23 cellular contexts compared by ENCODE assay signal in genomic region chr4:132333723-132334045, GRCh38.
DNase-seq lines count a peak whose midpoint lies in the region; ATAC-seq and TF ChIP-seq lines count a peak whose summit lies in the region.
"Had no signal": no experiment of that assay in that cellular context is flagged by ENCODE, and none has a peak within 500 bp of the region (broad histone marks: within the 10 kb centered on the region; RNA-seq: fewer than 3 reads in every experiment).

No MANE protein-coding gene starts in this region.

- CTCF ChIA-PET in mammary epithelial cell (lab: Charles Lee; ENCODE audit: low non-redundant PET), result no interaction called here

- no peak overlapping the region for H2AFZ ChIP-seq in MM.1S (ENCODE audit: low read length)
- H2AFZ ChIP-seq in mammary epithelial cell (ENCODE audit: low read depth, low read length), result no peak overlapping the region

- intact Hi-C loops in mammary epithelial cell (cut with micrococcal nuclease), result no loop called here

- no peaks in the 10 kb centered on the region for H3K9me2 ChIP-seq in MM.1S (replicated peaks; ENCODE audit: insufficient read depth, low read length)

- H3K9ac ChIP-seq in MM.1S (ENCODE audit: low read length), result no peak overlapping the region
- no peak overlapping the region for H3K9ac ChIP-seq in mammary epithelial cell (ENCODE audit: insufficient read depth, low read length)

- no peaks in the 10 kb centered on the region for H3K36me3 ChIP-seq in MM.1S (replicated peaks; ENCODE audit: insufficient read depth, low read length)
- no peaks in the 10 kb centered on the region for H3K36me3 ChIP-seq in mammary epithelial cell (ENCODE audit: insufficient read depth, low read length)
- H3K36me3 ChIP-seq: BE2C, SJSA1, upper lobe of left lung had no signal

- no peaks in the 10 kb centered on the region for H3K79me2 ChIP-seq in MM.1S (ENCODE audit: low read length)
- H3K79me2 ChIP-seq in mammary epithelial cell (ENCODE audit: insufficient read depth, low read length), result no peaks in the 10 kb centered on the region

- peaks cover 28% of the 10 kb centered on the region for H3K4me1 ChIP-seq in MM.1S (ENCODE audit: low read length)
- H3K4me1 ChIP-seq in mammary epithelial cell (ENCODE audit: insufficient read depth, low read length), result peaks cover 14% of the 10 kb centered on the region
- H3K4me1 ChIP-seq: BE2C, SJSA1, upper lobe of left lung had no signal

- H4K20me1 ChIP-seq in MM.1S (ENCODE audit: insufficient read depth, low read length) (no peaks in the 10 kb centered on the region), mammary epithelial cell (ENCODE audit: insufficient read depth, low read length) (no peaks in the 10 kb centered on the region)

- DNase-seq in EH (ENCODE audit: low read depth) (peak; percentile 62), MM.1S (no peak), mammary epithelial cell (peak; percentile 25), fibroblast of the aortic adventitia (ENCODE audit: low read depth) (peak; percentile 66), anterior cingulate cortex (lab: John Stamatoyannopoulos, UW) (no peak), NK-92 (lab: John Stamatoyannopoulos, UW; ENCODE audit: unreplicated experiment) (no peak), NCI-H187 (lab: John Stamatoyannopoulos, UW) (no peak)
- DNase-seq: activated CD4-positive, alpha-beta memory T cell treated with anti-CD3 and anti-CD28 coated beads, Interleukin-2, amount 10 ng/mL, durations not matched to agents 7 days and 5 days; BE2C; DMS153; GDM1; hypothalamus; immature natural killer cell; NCI-H1105; NCI-H2029 treated with DMSO at 0.1 percent for 48 hours; NCI-H526 treated with DMSO at 0.1 percent for 48 hours; stimulated activated naive B cell treated with anti-CD40 and anti-IgM and Interleukin-4, amounts not matched to agents 10 μg/mL and 1 μg/mL and 100 μg/mL, for 72 hours; upper lobe of left lung had no signal

- H3K9me3 ChIP-seq in MM.1S (replicated peaks; ENCODE audit: insufficient read depth, low read length) (no peaks in the 10 kb centered on the region), mammary epithelial cell (replicated peaks; ENCODE audit: insufficient read depth, low read length) (no peaks in the 10 kb centered on the region)
- H3K9me3 ChIP-seq: BE2C, upper lobe of left lung had no signal

- no peak for ATAC-seq in GM18861 (IDR thresholded peaks at IDR 0.05; ENCODE audit: unreplicated experiment)
- ATAC-seq: activated CD4-positive, CD25-positive, alpha-beta regulatory T cell treated with anti-CD3 and anti-CD28 coated beads, Interleukin-2, amount 50 U/mL, for 24 hours; activated T-helper 17 cell treated with anti-CD3 and anti-CD28 coated beads, Interleukin-2, amount 50 U/mL, for 72 hours; sciatic nerve; stimulated activated naive B cell treated with anti-CD40 and anti-IgM and Interleukin-4, amounts not matched to agents 10 μg/mL and 1 μg/mL and 100 μg/mL, for 72 hours had no signal

- H3K27me3 ChIP-seq in MM.1S (replicated peaks; ENCODE audit: insufficient read depth, low read length) (no peaks in the 10 kb centered on the region), mammary epithelial cell (ENCODE audit: insufficient read depth, low read length) (no peaks in the 10 kb centered on the region)
- H3K27me3 ChIP-seq: BE2C, SJSA1, upper lobe of left lung had no signal

- H3K4me2 ChIP-seq in MM.1S (ENCODE audit: low read depth, low read length) (peak overlapping the region; percentile 21; the same call in 1 of the 2 replicates), mammary epithelial cell (ENCODE audit: insufficient read depth, low read depth, low read length) (peak overlapping the region; percentile 37)

- no peak overlapping the region for H3K4me3 ChIP-seq in MM.1S (ENCODE audit: low read length)
- H3K4me3 ChIP-seq in mammary epithelial cell (replicated peaks in 1 of 3; ENCODE audit: insufficient read depth in 1 of 3, low read depth in 2 of 3, low read length in 3 of 3), result no peak overlapping the region
- H3K4me3 ChIP-seq in fibroblast of the aortic adventitia (ENCODE audit: low read depth, low read length), result no peak overlapping the region
- H3K4me3 ChIP-seq: SJSA1, upper lobe of left lung had no signal

- in situ Hi-C loops in mammary epithelial cell (cut with MboI; ENCODE audit: low sequenced_read_pairs in 2 of 2), result no loop called here

- H3F3A ChIP-seq in MM.1S (ENCODE audit: insufficient read depth, low read length), result no peaks in the 10 kb centered on the region

- dilution Hi-C loops in mammary epithelial cell (cut with HindIII; ENCODE audit: low sequenced_read_pairs), result no loop called here

- 21% methylated on average over 1 of the region's 1 CpG for WGBS in mammary epithelial cell (ENCODE audit: low coverage, missing lambda C conversion rate)

- BruUV-seq in mammary epithelial cell (replicated peaks; lab: Mats Ljungman, UMichigan), result no TSS peak

- TF ChIP-seq CTCF in MM.1S (IDR thresholded peaks at IDR 0.05; ENCODE audit: low read length) (no peak), mammary epithelial cell (conservative IDR thresholded peaks at IDR 0.05 in 1 of 2, IDR thresholded peaks at IDR 0.05 in 1 of 2; ENCODE audit: extremely low read depth in 1 of 2, insufficient read depth in 1 of 2, low read depth in 1 of 2, low read length in 2 of 2) (no peak), fibroblast of the aortic adventitia (IDR thresholded peaks at IDR 0.05; ENCODE audit: insufficient read depth, low read length) (no peak)

- H3K27ac ChIP-seq in MM.1S (ENCODE audit: low read length) (no peak overlapping the region; the same call in 1 of the 2 replicates), mammary epithelial cell (ENCODE audit: insufficient read depth, low read depth, low read length) (peak overlapping the region; percentile 24)
- H3K27ac ChIP-seq: SJSA1, upper lobe of left lung had no signal

Comparison
In these comparisons a context has a peak if more than half of its experiments do, and no peak if none do; other contexts are left out.
1. DNase-seq: peak in EH (single experiment), mammary epithelial cell (single experiment) and fibroblast of the aortic adventitia (single experiment); none in MM.1S (single experiment), anterior cingulate cortex (0 of 58), NK-92 (single experiment) and NCI-H187 (0 of 2).